In genomic region chr17:75346906-75347305, GRCh38 we compare ENCODE assay signal across 8 cellular contexts. TPM values are rescaled to one million over a fixed set of nuclear protein-coding genes. Genes with fewer than 3 reads are reported as not detected.
DNase-seq lines count a peak whose midpoint lies in the region; ATAC-seq and TF ChIP-seq lines count a peak whose summit lies in the region.

No MANE protein-coding gene starts in this region.

- peaks cover 65% of the 10 kb centered on the region for H3K4me1 Mint-ChIP-seq in Calu3 (ENCODE audit: low read depth, unreplicated experiment)
- peaks cover 77% of the 10 kb centered on the region for H3K4me1 Mint-ChIP-seq in activated T-helper 2 cell treated with anti-CD3 and anti-CD28 coated beads, Interferon-gamma antibody, Interleukin-2, Interleukin-4, amounts not matched to agents 10 μg/mL and 5 μg/mL and 100 μg/mL, durations not matched to agents 14 hours and 24 hours and 36 hours (ENCODE audit: low read depth)

- TF ChIP-seq POLR2A in sigmoid colon (IDR thresholded peaks at IDR 0.05): no peak
- no peak for TF ChIP-seq POLR2A in gastroesophageal sphincter (IDR thresholded peaks at IDR 0.05)

- peak overlapping the region; percentile 3 for H3K4me3 Mint-ChIP-seq in Calu3 (ENCODE audit: low read depth, unreplicated experiment)
- peak overlapping the region; percentile 64 for H3K4me3 Mint-ChIP-seq in activated T-helper 2 cell treated with anti-CD3 and anti-CD28 coated beads, Interferon-gamma antibody, Interleukin-2, Interleukin-4, amounts not matched to agents 10 μg/mL and 5 μg/mL and 100 μg/mL, durations not matched to agents 14 hours and 24 hours and 36 hours (ENCODE audit: low read depth)

- H3K27me3 ChIP-seq in HUES48 (ENCODE audit: control insufficient read depth, insufficient read depth, low read length): no peaks in the 10 kb centered on the region
- H3K27me3 ChIP-seq in mucosa of stomach (ENCODE audit: control insufficient read depth, insufficient read depth, low read length): no peaks in the 10 kb centered on the region
- H3K27me3 ChIP-seq in sigmoid colon: no peaks in the 10 kb centered on the region
- no peaks in the 10 kb centered on the region for H3K27me3 ChIP-seq in gastroesophageal sphincter

- H3K4me3 ChIP-seq in HUES48 (ENCODE audit: low read depth, low read length) (0 out of 2 replicates have a peak overlapping the region, but pooled peaks have one; percentile 8), mucosa of stomach (ENCODE audit: low read length) (no peak overlapping the region), sigmoid colon (no peak overlapping the region), gastroesophageal sphincter (no peak overlapping the region)

- no peak for TF ChIP-seq EP300 in sigmoid colon (IDR thresholded peaks at IDR 0.05)
- TF ChIP-seq EP300 in gastroesophageal sphincter (IDR thresholded peaks at IDR 0.05): no peak

- peaks cover 10% of the 10 kb centered on the region for H3K36me3 Mint-ChIP-seq in Calu3 (ENCODE audit: insufficient read depth, unreplicated experiment)
- peaks cover 12% of the 10 kb centered on the region for H3K36me3 Mint-ChIP-seq in activated T-helper 2 cell treated with anti-CD3 and anti-CD28 coated beads, Interferon-gamma antibody, Interleukin-2, Interleukin-4, amounts not matched to agents 10 μg/mL and 5 μg/mL and 100 μg/mL, durations not matched to agents 14 hours and 24 hours and 36 hours (ENCODE audit: low read depth)

- no peaks in the 10 kb centered on the region for H3K9me3 Mint-ChIP-seq in Calu3 (ENCODE audit: low read depth, unreplicated experiment)
- no peaks in the 10 kb centered on the region for H3K9me3 Mint-ChIP-seq in activated T-helper 2 cell treated with anti-CD3 and anti-CD28 coated beads, Interferon-gamma antibody, Interleukin-2, Interleukin-4, amounts not matched to agents 10 μg/mL and 5 μg/mL and 100 μg/mL, durations not matched to agents 14 hours and 24 hours and 36 hours

- peak overlapping the region; percentile 8 for H3K27ac Mint-ChIP-seq in Calu3 (ENCODE audit: unreplicated experiment)
- H3K27ac Mint-ChIP-seq in activated T-helper 2 cell treated with anti-CD3 and anti-CD28 coated beads, Interferon-gamma antibody, Interleukin-2, Interleukin-4, amounts not matched to agents 10 μg/mL and 5 μg/mL and 100 μg/mL, durations not matched to agents 14 hours and 24 hours and 36 hours: peak overlapping the region; percentile 83

- WGBS in sigmoid colon, 2 donors: 46 to 74% methylated on average over 6 of the region's 6 CpGs
- 66 to 83% methylated on average over 1 to 2 of the region's 6 CpGs for WGBS in gastroesophageal sphincter (ENCODE audit: low coverage in 1 of 2), 2 donors

- H3K9me3 ChIP-seq in HUES48 (ENCODE audit: control insufficient read depth, insufficient read depth, low read length): no peaks in the 10 kb centered on the region
- no peaks in the 10 kb centered on the region for H3K9me3 ChIP-seq in mucosa of stomach (ENCODE audit: control insufficient read depth, low read length)
- H3K9me3 ChIP-seq in sigmoid colon: no peaks in the 10 kb centered on the region
- H3K9me3 ChIP-seq in gastroesophageal sphincter: no peaks in the 10 kb centered on the region

- TF ChIP-seq CTCF in Calu3 (IDR thresholded peaks at IDR 0.05; ENCODE audit: unreplicated experiment) (no peak), sigmoid colon (IDR thresholded peaks at IDR 0.05) (no peak), gastroesophageal sphincter (IDR thresholded peaks at IDR 0.05) (no peak)

- no peaks in the 10 kb centered on the region for H3K36me3 ChIP-seq in HUES48 (ENCODE audit: control insufficient read depth, insufficient read depth, low read length)
- no peaks in the 10 kb centered on the region for H3K36me3 ChIP-seq in mucosa of stomach (ENCODE audit: control insufficient read depth, insufficient read depth, low read length)
- H3K36me3 ChIP-seq in sigmoid colon: no peaks in the 10 kb centered on the region
- no peaks in the 10 kb centered on the region for H3K36me3 ChIP-seq in gastroesophageal sphincter

- H3K9ac ChIP-seq in HUES48 (ENCODE audit: low read depth, low read length): peak overlapping the region; percentile 30; the same call in 1 of the 2 replicates
- peak overlapping the region; percentile 39 for H3K9ac ChIP-seq in mucosa of stomach (ENCODE audit: low read length)

- ATAC-seq in GM18909 (IDR thresholded peaks at IDR 0.05; ENCODE audit: poor library complexity, unreplicated experiment) (no peak), gastroesophageal sphincter (no peak)

- CTCF ChIA-PET in Calu3 (lab: Charles Lee): no interaction called here

- DNase-seq in Calu3 (peak; percentile 30), sigmoid colon (no peak), DMS153 treated with DMSO at 0.1 percent for 48 hours (lab: John Stamatoyannopoulos, UW; ENCODE audit: unreplicated experiment) (no peak)
- no peak for DNase-seq in activated T-helper 2 cell treated with anti-CD3 and anti-CD28 coated beads, Interferon-gamma antibody, Interleukin-2, Interleukin-4, amounts not matched to agents 10 μg/mL and 5 μg/mL and 100 μg/mL, durations not matched to agents 14 hours and 24 hours and 36 hours (ENCODE audit: low spot score)

- no peaks in the 10 kb centered on the region for H3K27me3 Mint-ChIP-seq in Calu3 (ENCODE audit: unreplicated experiment)
- H3K27me3 Mint-ChIP-seq in activated T-helper 2 cell treated with anti-CD3 and anti-CD28 coated beads, Interferon-gamma antibody, Interleukin-2, Interleukin-4, amounts not matched to agents 10 μg/mL and 5 μg/mL and 100 μg/mL, durations not matched to agents 14 hours and 24 hours and 36 hours (ENCODE audit: low read depth): no peaks in the 10 kb centered on the region

- BruUV-seq in Calu3 (replicated peaks; lab: Mats Ljungman, UMichigan): no TSS peak

- intact Hi-C loops in Calu3 (cut with micrococcal nuclease; ENCODE audit: unreplicated experiment): no loop called here
- intact Hi-C loops in activated T-helper 2 cell treated with anti-CD3 and anti-CD28 coated beads, Interferon-gamma antibody, Interleukin-2, Interleukin-4, amounts not matched to agents 10 μg/mL and 5 μg/mL and 100 μg/mL, durations not matched to agents 14 hours and 24 hours and 36 hours (cut with micrococcal nuclease): loop anchor here (2.0 kb wide), 1 partner anchor 24 kb away; no protein-coding TSS in a partner anchor
- intact Hi-C loops in sigmoid colon (cut with DNase I): no loop called here

- H3K27ac ChIP-seq in HUES48 (ENCODE audit: low read depth, low read length): peak overlapping the region; percentile 83
- no peak overlapping the region for H3K27ac ChIP-seq in sigmoid colon
- H3K27ac ChIP-seq in gastroesophageal sphincter: no peak overlapping the region

- H3K4me1 ChIP-seq in HUES48 (ENCODE audit: control insufficient read depth, insufficient read depth, low read length): peaks cover 56% of the 10 kb centered on the region
- H3K4me1 ChIP-seq in mucosa of stomach (ENCODE audit: control insufficient read depth, insufficient read depth, low read length): peaks cover 25% of the 10 kb centered on the region
- H3K4me1 ChIP-seq in sigmoid colon: peaks cover 0 to 82% (median 48%) of the 10 kb centered on the region in 4 donors
- peaks cover 2 to 89% (median 9%) of the 10 kb centered on the region in 3 donors for H3K4me1 ChIP-seq in gastroesophageal sphincter

RNA-seq across cellular contexts. Expression of gene SLC25A19, which starts 57.7 kb away (rescaled TPM):
- total RNA-seq in Calu3 (2022): 26.7 and 26.8 TPM in 2 replicates
- 97.4 and 101 TPM in 2 replicates for total RNA-seq in activated T-helper 2 cell treated with anti-CD3 and anti-CD28 coated beads, Interferon-gamma antibody, Interleukin-2, Interleukin-4, amounts not matched to agents 10 μg/mL and 5 μg/mL and 100 μg/mL, durations not matched to agents 14 hours and 24 hours and 36 hours
- 10 to 100 TPM in 3 of 4 donors, 1 to 10 TPM in 1; 8.7 to 19.6 (median 14.7) TPM for total RNA-seq in sigmoid colon
- polyA plus RNA-seq in sigmoid colon: 10 to 100 TPM in 2 of 3 donors, 1 to 10 TPM in 1; 5.4 to 20.1 (median 12.0) TPM
- total RNA-seq in gastroesophageal sphincter: 10 to 100 TPM in 3 of 4 donors, 1 to 10 TPM in 1; 7.3 to 14.5 (median 13.4) TPM

RNA-seq across cellular contexts. Expression of gene GRB2, which starts 58.6 kb away (rescaled TPM):
- total RNA-seq in Calu3 (2022) (79.7 and 99.9 TPM in 2 replicates), sigmoid colon (100 to 1,000 TPM in 1 of 4 donors, 10 to 100 TPM in 3; 75.3 to 103 (median 84.4) TPM), gastroesophageal sphincter (100 to 1,000 TPM in 2 of 4 donors, 10 to 100 TPM in 2; 80.6 to 113 (median 97.6) TPM)
- total RNA-seq in activated T-helper 2 cell treated with anti-CD3 and anti-CD28 coated beads, Interferon-gamma antibody, Interleukin-2, Interleukin-4, amounts not matched to agents 10 μg/mL and 5 μg/mL and 100 μg/mL, durations not matched to agents 14 hours and 24 hours and 36 hours: 176 and 188 TPM in 2 replicates
- 10 to 100 TPM; 56.5 to 94.4 (median 77.4) TPM for polyA plus RNA-seq in sigmoid colon
